Comparison of ENCODE assay signal across 18 cellular contexts in the genomic region with DNA sequence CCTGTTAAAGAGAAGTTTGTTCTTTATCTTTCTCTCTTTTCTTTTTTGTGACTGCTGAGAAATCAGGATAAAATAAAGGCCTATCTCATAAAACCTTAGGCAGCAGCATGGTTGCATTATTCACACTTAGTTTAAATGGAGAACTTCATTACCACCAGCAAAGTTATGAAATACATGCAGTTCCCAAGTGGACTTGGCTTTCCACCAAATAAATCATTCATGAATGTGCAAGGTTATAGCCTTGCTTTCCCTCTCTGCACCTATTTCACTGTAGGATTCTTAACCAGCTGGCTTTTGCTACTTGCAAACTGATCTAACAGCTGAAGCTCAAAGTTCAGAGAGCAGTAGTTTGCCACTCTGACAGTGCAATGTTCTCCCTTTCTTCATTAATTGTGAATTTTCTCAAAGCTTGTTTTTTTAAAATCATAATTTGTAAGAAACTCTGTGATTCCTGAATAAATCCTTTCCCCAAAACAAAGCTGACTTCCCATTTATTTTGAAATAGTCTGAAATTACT.
DNase-seq lines count a peak whose midpoint lies in the region; ATAC-seq, FAIRE-seq and TF ChIP-seq lines count a peak whose summit lies in the region.
"Had no signal": no experiment of that assay in that cellular context is flagged by ENCODE, and none has a peak within 500 bp of the region (broad histone marks: within the 10 kb centered on the region; RNA-seq: fewer than 3 reads in every experiment).

No MANE protein-coding gene starts in this region.

- FAIRE-seq in HepG2 (lab: Jason Lieb, UNC): no peak
- FAIRE-seq: A204.1, GM18507, HTR-8/SVneo had no signal

- H3K27me3 Mint-ChIP-seq in activated naive CD4-positive, alpha-beta T cell treated with anti-CD3 and anti-CD28 coated beads for 36 hours (ENCODE audit: low read depth): no peaks in the 10 kb centered on the region

- intact Hi-C loops in HepG2 (cut with micrococcal nuclease; ENCODE audit: unreplicated experiment): no loop called here
- intact Hi-C loops in right lobe of liver (cut with DNase I): no loop called here
- intact Hi-C loops in mammary epithelial cell (cut with micrococcal nuclease): no loop called here
- intact Hi-C loops in left cardiac atrium (cut with DNase I): no loop called here
- intact Hi-C loops in activated naive CD4-positive, alpha-beta T cell treated with anti-CD3 and anti-CD28 coated beads for 36 hours (cut with micrococcal nuclease): no loop called here

- H3K27ac Mint-ChIP-seq in activated naive CD4-positive, alpha-beta T cell treated with anti-CD3 and anti-CD28 coated beads for 36 hours: no peak overlapping the region
- H3K27ac Mint-ChIP-seq: CD14-positive monocyte had no signal

- no peak overlapping the region for H3K4me2 ChIP-seq in HepG2 (ENCODE audit: low read depth, low read length)
- no peak overlapping the region for H3K4me2 ChIP-seq in mammary epithelial cell (ENCODE audit: insufficient read depth, low read depth, low read length)

- H3K79me2 ChIP-seq in HepG2 (ENCODE audit: insufficient read depth, low read length) (no peaks in the 10 kb centered on the region), mammary epithelial cell (ENCODE audit: insufficient read depth, low read length) (no peaks in the 10 kb centered on the region)

- CTCF ChIA-PET in HepG2 (lab: Yijun Ruan, JAX; ENCODE audit: low intra/inter-chr PET ratio, low total read pairs) (no interaction called here), mammary epithelial cell (lab: Charles Lee; ENCODE audit: low non-redundant PET) (no interaction called here)
- CTCF ChIA-PET in activated naive CD4-positive, alpha-beta T cell treated with anti-CD3 and anti-CD28 coated beads for 36 hours (lab: Charles Lee): interaction anchor here (1.4 kb wide), 1 partner anchor 118 kb away, joined by 5 read pairs; no protein-coding TSS in a partner anchor

- ATAC-seq in HepG2: no peak
- no peak for ATAC-seq in right lobe of liver
- no peak for ATAC-seq in left cardiac atrium

- H4K20me1 ChIP-seq in HepG2 (ENCODE audit: insufficient read depth, low read length) (no peaks in the 10 kb centered on the region), mammary epithelial cell (ENCODE audit: insufficient read depth, low read length) (no peaks in the 10 kb centered on the region)

- no peaks in the 10 kb centered on the region for H3K9me3 ChIP-seq in HepG2 (ENCODE audit: low read length)
- H3K9me3 ChIP-seq in right lobe of liver: no peaks in the 10 kb centered on the region
- H3K9me3 ChIP-seq in mammary epithelial cell (replicated peaks; ENCODE audit: insufficient read depth, low read length): no peaks in the 10 kb centered on the region

- BruUV-seq in HepG2 (replicated peaks; lab: Mats Ljungman, UMichigan) (no TSS peak), mammary epithelial cell (replicated peaks; lab: Mats Ljungman, UMichigan) (no TSS peak)

- H3K4me1 ChIP-seq in HepG2 (ENCODE audit: insufficient read depth, low read length) (no peaks in the 10 kb centered on the region), right lobe of liver (no peaks in the 10 kb centered on the region), mammary epithelial cell (ENCODE audit: insufficient read depth, low read length) (peaks cover 10% of the 10 kb centered on the region)

- no peak overlapping the region for H3K4me3 ChIP-seq in HepG2 (replicated peaks in 1 of 3; ENCODE audit: insufficient read depth in 1 of 3, low read depth in 2 of 3, low read length in 3 of 3)
- no peak overlapping the region for H3K4me3 ChIP-seq in right lobe of liver
- H3K4me3 ChIP-seq in mammary epithelial cell (replicated peaks in 1 of 3; ENCODE audit: insufficient read depth in 1 of 3, low read depth in 2 of 3, low read length in 3 of 3): no peak overlapping the region

- H3K36me3 ChIP-seq in HepG2 (replicated peaks in 1 of 2; ENCODE audit: control insufficient read depth in 1 of 2, insufficient read depth in 2 of 2, low read length in 2 of 2) (no peaks in the 10 kb centered on the region), right lobe of liver (no peaks in the 10 kb centered on the region), mammary epithelial cell (ENCODE audit: insufficient read depth, low read length) (no peaks in the 10 kb centered on the region)

- dilution Hi-C loops in mammary epithelial cell (cut with HindIII; ENCODE audit: low sequenced_read_pairs): no loop called here

- no peak for TF ChIP-seq RAD21 in HepG2 (CRISPR knock-in tag; IDR thresholded peaks at IDR 0.05)

- POLR2A ChIA-PET in HepG2 (lab: Yijun Ruan, JAX): no interaction called here

- no peak for TF ChIP-seq CTCF in HepG2 (CRISPR knock-in tag; IDR thresholded peaks at IDR 0.05)
- TF ChIP-seq CTCF in right lobe of liver (IDR thresholded peaks at IDR 0.05): no peak
- no peak for TF ChIP-seq CTCF in mammary epithelial cell (conservative IDR thresholded peaks at IDR 0.05 in 1 of 2, IDR thresholded peaks at IDR 0.05 in 1 of 2; ENCODE audit: extremely low read depth in 1 of 2, insufficient read depth in 1 of 2, low read depth in 1 of 2, low read length in 2 of 2)

- TF ChIP-seq EP300 in HepG2 (IDR thresholded peaks at IDR 0.05; ENCODE audit: low read depth in 2 of 2, low read length in 2 of 2) (no peak), HepG2 (CRISPR knock-in tag; IDR thresholded peaks at IDR 0.05; ENCODE audit: borderline replicate concordance) (no peak)

- TF ChIP-seq POLR2A in HepG2 (IDR thresholded peaks at IDR 0.05; ENCODE audit: insufficient read depth in 1 of 2, low read depth in 2 of 2, low read length in 2 of 2): no peak
- TF ChIP-seq POLR2A in right lobe of liver (IDR thresholded peaks at IDR 0.05): no peak

- DNase-seq in HepG2 (ENCODE audit: low spot score): no peak
- DNase-seq in right lobe of liver: no peak
- DNase-seq in mammary epithelial cell: peak; percentile 31
- DNase-seq in left kidney (ENCODE audit: low read depth, low spot score): peak; percentile 4
- DNase-seq in pons (ENCODE audit: low spot score): no peak
- DNase-seq in NCI-H82 treated with DMSO at 0.1 percent for 48 hours (lab: John Stamatoyannopoulos, UW; ENCODE audit: unreplicated experiment): no peak
- no peak for DNase-seq in left cardiac atrium
- no peak for DNase-seq in activated naive CD4-positive, alpha-beta T cell treated with anti-CD3 and anti-CD28 coated beads for 36 hours
- DNase-seq: COR-L47, DMS53, HCEC 1CT, NCI-H1048, NCI-H69, SHP77 treated with DMSO at 0.1 percent for 48 hours had no signal

- H3K4me3 Mint-ChIP-seq in activated naive CD4-positive, alpha-beta T cell treated with anti-CD3 and anti-CD28 coated beads for 36 hours: no peak overlapping the region
- H3K4me3 Mint-ChIP-seq: CD14-positive monocyte had no signal

- no peaks in the 10 kb centered on the region for H3K27me3 ChIP-seq in HepG2 (ENCODE audit: control insufficient read depth in 1 of 2, insufficient read depth in 2 of 2, low read length in 2 of 2)
- H3K27me3 ChIP-seq in right lobe of liver: no peaks in the 10 kb centered on the region
- H3K27me3 ChIP-seq in mammary epithelial cell (ENCODE audit: insufficient read depth, low read length): no peaks in the 10 kb centered on the region

- in situ Hi-C loops in HepG2 (cut with HindIII; ENCODE audit: extremely low pct_ligation_motif_present, low pct_unique_long_range_greater_than_20kb) (no loop called here), mammary epithelial cell (cut with MboI; ENCODE audit: low sequenced_read_pairs in 2 of 2) (no loop called here)

- no peaks in the 10 kb centered on the region for H3K4me1 Mint-ChIP-seq in activated naive CD4-positive, alpha-beta T cell treated with anti-CD3 and anti-CD28 coated beads for 36 hours (ENCODE audit: low read depth)
- H3K4me1 Mint-ChIP-seq: CD14-positive monocyte had no signal

- H3K9me3 Mint-ChIP-seq in activated naive CD4-positive, alpha-beta T cell treated with anti-CD3 and anti-CD28 coated beads for 36 hours: no peaks in the 10 kb centered on the region

- H3K36me3 Mint-ChIP-seq in activated naive CD4-positive, alpha-beta T cell treated with anti-CD3 and anti-CD28 coated beads for 36 hours (ENCODE audit: low read depth): no peaks in the 10 kb centered on the region
- H3K36me3 Mint-ChIP-seq: CD14-positive monocyte had no signal

- H2AFZ ChIP-seq in HepG2 (ENCODE audit: low read length) (no peak overlapping the region), mammary epithelial cell (ENCODE audit: low read depth, low read length) (peak overlapping the region; percentile 4)

- H3K9ac ChIP-seq in HepG2 (ENCODE audit: insufficient read depth, low read depth, low read length) (no peak overlapping the region), mammary epithelial cell (ENCODE audit: insufficient read depth, low read length) (no peak overlapping the region)

- H3K27ac ChIP-seq in HepG2 (ENCODE audit: extremely low read length, insufficient read depth, low read length): no peak overlapping the region
- no peak overlapping the region for H3K27ac ChIP-seq in right lobe of liver
- no peak overlapping the region for H3K27ac ChIP-seq in mammary epithelial cell (ENCODE audit: insufficient read depth, low read depth, low read length)

TF ChIP-seq in HepG2, 621 proteins besides CTCF, POLR2A, EP300 and RAD21:
- TF ChIP-seq, protein P1, sequence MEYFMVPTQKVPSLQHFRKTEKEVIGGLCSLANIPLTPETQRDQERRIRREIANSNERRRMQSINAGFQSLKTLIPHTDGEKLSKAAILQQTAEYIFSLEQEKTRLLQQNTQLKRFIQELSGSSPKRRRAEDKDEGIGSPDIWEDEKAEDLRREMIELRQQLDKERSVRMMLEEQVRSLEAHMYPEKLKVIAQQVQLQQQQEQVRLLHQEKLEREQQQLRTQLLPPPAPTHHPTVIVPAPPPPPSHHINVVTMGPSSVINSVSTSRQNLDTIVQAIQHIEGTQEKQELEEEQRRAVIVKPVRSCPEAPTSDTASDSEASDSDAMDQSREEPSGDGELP (IDR thresholded peaks at IDR 0.05; ENCODE audit: borderline replicate concordance, low read depth): peak; percentile 68; the same call in 1 of the 2 replicates
- TF ChIP-seq, protein P2, sequence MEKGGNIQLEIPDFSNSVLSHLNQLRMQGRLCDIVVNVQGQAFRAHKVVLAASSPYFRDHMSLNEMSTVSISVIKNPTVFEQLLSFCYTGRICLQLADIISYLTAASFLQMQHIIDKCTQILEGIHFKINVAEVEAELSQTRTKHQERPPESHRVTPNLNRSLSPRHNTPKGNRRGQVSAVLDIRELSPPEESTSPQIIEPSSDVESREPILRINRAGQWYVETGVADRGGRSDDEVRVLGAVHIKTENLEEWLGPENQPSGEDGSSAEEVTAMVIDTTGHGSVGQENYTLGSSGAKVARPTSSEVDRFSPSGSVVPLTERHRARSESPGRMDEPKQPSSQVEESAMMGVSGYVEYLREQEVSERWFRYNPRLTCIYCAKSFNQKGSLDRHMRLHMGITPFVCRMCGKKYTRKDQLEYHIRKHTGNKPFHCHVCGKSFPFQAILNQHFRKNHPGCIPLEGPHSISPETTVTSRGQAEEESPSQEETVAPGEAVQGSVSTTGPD (CRISPR knock-in tag; IDR thresholded peaks at IDR 0.05): no peak

Comparison
In these comparisons a context has a peak if more than half of its experiments do, and no peak if none do; other contexts are left out.
1. DNase-seq: peak in mammary epithelial cell (single experiment) and left kidney (single experiment); none in HepG2 (single experiment), right lobe of liver (0 of 3), pons (single experiment), NCI-H82 treated with DMSO at 0.1 percent for 48 hours (single experiment), left cardiac atrium (single experiment) and activated naive CD4-positive, alpha-beta T cell treated with anti-CD3 and anti-CD28 coated beads for 36 hours (single experiment).